Comparison of ENCODE assay signal across 18 cellular contexts in genomic region chr1:19623523-19623922, GRCh38. TPM values are rescaled to one million over a fixed set of nuclear protein-coding genes. Genes with fewer than 3 reads are reported as not detected.
"Had no signal": no experiment of that assay in that cellular context is flagged by ENCODE, and none has a peak within 500 bp of the region (broad histone marks: within the 10 kb centered on the region; RNA-seq: fewer than 3 reads in every experiment).

No MANE protein-coding gene starts in this region.

- H3K27me3 Mint-ChIP-seq: activated CD4-positive, alpha-beta T cell treated with anti-CD3 and anti-CD28 coated beads for 36 hours; activated CD8-positive, alpha-beta T cell treated with anti-CD3 and anti-CD28 coated beads for 36 hours; stimulated activated naive CD8-positive, alpha-beta T cell treated with anti-CD3 and anti-CD28 coated beads, Interleukin-15, amount 100 ng/mL, for 72 hours; T-helper 17 cell; type B pancreatic cell had no signal

- H3K27ac Mint-ChIP-seq: activated CD4-positive, alpha-beta T cell treated with anti-CD3 and anti-CD28 coated beads for 36 hours; activated CD8-positive, alpha-beta T cell treated with anti-CD3 and anti-CD28 coated beads for 36 hours; T-helper 17 cell; type B pancreatic cell had no signal

- ATAC-seq: activated CD4-positive, alpha-beta T cell treated with anti-CD3 and anti-CD28 coated beads for 36 hours; activated CD8-positive, alpha-beta T cell treated with anti-CD3 and anti-CD28 coated beads for 36 hours; gastrocnemius medialis; sciatic nerve; stimulated activated naive CD8-positive, alpha-beta T cell treated with anti-CD3 and anti-CD28 coated beads, Interleukin-15, amount 100 ng/mL, for 72 hours; T-helper 17 cell had no signal

- H3K4me1 Mint-ChIP-seq: stimulated activated naive CD8-positive, alpha-beta T cell treated with anti-CD3 and anti-CD28 coated beads, Interleukin-15, amount 100 ng/mL, for 72 hours had no signal

- DNase-seq: activated CD4-positive, alpha-beta T cell treated with anti-CD3 and anti-CD28 coated beads for 36 hours; activated CD8-positive, alpha-beta T cell treated with anti-CD3 and anti-CD28 coated beads for 36 hours; activated T-cell treated with anti-CD3 and anti-CD28 coated beads, Interleukin-2, amount 50 U/mL, for 48 hours; anterior cingulate cortex; cerebellar nuclear complex; dermis blood vessel endothelial cell; gastrocnemius medialis; left ventricle myocardium inferior; mesendoderm; ovary; stimulated activated CD4-positive, alpha-beta T cell treated with anti-CD3 and anti-CD28 coated beads, Interleukin-1b, Interleukin-23, amount 100 ng/mL, for 48 hours; stimulated activated naive CD8-positive, alpha-beta T cell treated with anti-CD3 and anti-CD28 coated beads, Interleukin-15, amount 100 ng/mL, for 72 hours; T-helper 17 cell had no signal

- H3K4me3 Mint-ChIP-seq: activated CD4-positive, alpha-beta T cell treated with anti-CD3 and anti-CD28 coated beads for 36 hours; activated CD8-positive, alpha-beta T cell treated with anti-CD3 and anti-CD28 coated beads for 36 hours; stimulated activated naive CD8-positive, alpha-beta T cell treated with anti-CD3 and anti-CD28 coated beads, Interleukin-15, amount 100 ng/mL, for 72 hours; T-helper 17 cell; type B pancreatic cell had no signal

- H3K9me3 Mint-ChIP-seq: activated CD8-positive, alpha-beta T cell treated with anti-CD3 and anti-CD28 coated beads for 36 hours; stimulated activated naive CD8-positive, alpha-beta T cell treated with anti-CD3 and anti-CD28 coated beads, Interleukin-15, amount 100 ng/mL, for 72 hours; type B pancreatic cell had no signal

- H3K4me3 ChIP-seq: breast epithelium, gastrocnemius medialis, left ventricle myocardium inferior, ovary had no signal

- FAIRE-seq: islet of Langerhans had no signal

- H3K4me1 ChIP-seq: breast epithelium had no signal

- H3K9me3 ChIP-seq: breast epithelium, gastrocnemius medialis, left ventricle myocardium inferior, ovary had no signal

- H3K36me3 ChIP-seq: ovary had no signal

RNA-seq across cellular contexts. Expression of gene HTR6, which starts 41.2 kb away (rescaled TPM):
- total RNA-seq: activated CD8-positive, alpha-beta T cell treated with anti-CD3 and anti-CD28 coated beads for 36 hours; breast epithelium; dermis blood vessel endothelial cell; gastrocnemius medialis; left ventricle myocardium inferior; ovary; pulmonary artery endothelial cell; sciatic nerve had no signal
